Comparison of ENCODE assay signal across 8 cellular contexts in genomic region chr5:139131062-139131856, GRCh38.
DNase-seq lines count a peak whose midpoint lies in the region; ATAC-seq and TF ChIP-seq lines count a peak whose summit lies in the region.

No MANE protein-coding gene starts in this region.

- H3K36me3 Mint-ChIP-seq in nephron progenitor cell (ENCODE audit: low read depth): no peaks in the 10 kb centered on the region
- H3K36me3 Mint-ChIP-seq in activated CD8-positive, alpha-beta T cell treated with anti-CD3 and anti-CD28 coated beads, Interleukin-2, amount 10 ng/mL, durations not matched to agents 7 days and 5 days (ENCODE audit: low read depth): no peaks in the 10 kb centered on the region

- H3K27ac ChIP-seq in upper lobe of left lung: peak overlapping the region; percentile 53 to 81 (median 67)

- peaks cover 5 to 24% (median 18%) of the 10 kb centered on the region in 4 donors for H3K4me1 ChIP-seq in upper lobe of left lung

- ATAC-seq in upper lobe of left lung (ENCODE audit: low FRiP score in 2 of 2) (peak; percentile 30 to 47), HG02759 (IDR thresholded peaks at IDR 0.05; ENCODE audit: unreplicated experiment) (no peak)
- ATAC-seq in activated CD8-positive, alpha-beta T cell treated with anti-CD3 and anti-CD28 coated beads, Interleukin-2, amount 10 ng/mL, durations not matched to agents 7 days and 5 days: no peak

- H3K27me3 Mint-ChIP-seq in nephron progenitor cell (ENCODE audit: low read depth, poor library complexity): no peaks in the 10 kb centered on the region
- H3K27me3 Mint-ChIP-seq in activated CD8-positive, alpha-beta T cell treated with anti-CD3 and anti-CD28 coated beads, Interleukin-2, amount 10 ng/mL, durations not matched to agents 7 days and 5 days (ENCODE audit: low read depth): no peaks in the 10 kb centered on the region

- H3K27ac Mint-ChIP-seq in nephron progenitor cell: peak overlapping the region; percentile 52
- no peak overlapping the region for H3K27ac Mint-ChIP-seq in activated CD8-positive, alpha-beta T cell treated with anti-CD3 and anti-CD28 coated beads, Interleukin-2, amount 10 ng/mL, durations not matched to agents 7 days and 5 days

- TF ChIP-seq CTCF in nephron progenitor cell (IDR thresholded peaks at IDR 0.05): no peak
- no peak for TF ChIP-seq CTCF in upper lobe of left lung (IDR thresholded peaks at IDR 0.05)

- TF ChIP-seq POLR2A in upper lobe of left lung (IDR thresholded peaks at IDR 0.05): no peak

- POLR2A ChIA-PET in activated CD8-positive, alpha-beta T cell treated with anti-CD3 and anti-CD28 coated beads, Interleukin-2, amount 10 ng/mL, durations not matched to agents 7 days and 5 days (lab: Charles Lee): interaction anchor here (0.6 kb wide), 1 partner anchor 468 kb away, joined by 3 read pairs; no protein-coding TSS in a partner anchor

- no peaks in the 10 kb centered on the region for H3K27me3 ChIP-seq in upper lobe of left lung

- H3K4me3 ChIP-seq in upper lobe of left lung: peak overlapping the region in 1 of 4 donors; percentile 10

- CTCF ChIA-PET in activated CD8-positive, alpha-beta T cell treated with anti-CD3 and anti-CD28 coated beads, Interleukin-2, amount 10 ng/mL, durations not matched to agents 7 days and 5 days (lab: Charles Lee): no interaction called here

- peaks cover 46% of the 10 kb centered on the region for H3K4me1 Mint-ChIP-seq in nephron progenitor cell
- H3K4me1 Mint-ChIP-seq in activated CD8-positive, alpha-beta T cell treated with anti-CD3 and anti-CD28 coated beads, Interleukin-2, amount 10 ng/mL, durations not matched to agents 7 days and 5 days (ENCODE audit: low read depth): no peaks in the 10 kb centered on the region

- TF ChIP-seq EP300 in upper lobe of left lung (IDR thresholded peaks at IDR 0.05): no peak

- WGBS in upper lobe of left lung, 2 donors: 59 to 69% methylated on average over 9 of the region's 9 CpGs

- H3K4me3 Mint-ChIP-seq in nephron progenitor cell: no peak overlapping the region
- no peak overlapping the region for H3K4me3 Mint-ChIP-seq in activated CD8-positive, alpha-beta T cell treated with anti-CD3 and anti-CD28 coated beads, Interleukin-2, amount 10 ng/mL, durations not matched to agents 7 days and 5 days

- peaks cover 0 to 8% (median 0%) of the 10 kb centered on the region in 4 donors for H3K36me3 ChIP-seq in upper lobe of left lung

- DNase-seq in NCI-H2171 treated with DMSO at 0.1 percent for 48 hours (lab: John Stamatoyannopoulos, UW) (peak; percentile 41), NCI-H2171 (lab: John Stamatoyannopoulos, UW) (no peak), fibroblast of peridontal ligament (ENCODE audit: extremely low read depth) (peak; percentile 64), nephron progenitor cell (no peak), upper lobe of left lung (no peak)
- no peak for DNase-seq in activated CD8-positive, alpha-beta T cell treated with anti-CD3 and anti-CD28 coated beads, Interleukin-2, amount 10 ng/mL, durations not matched to agents 7 days and 5 days
- DNase-seq in activated CD4-positive, CD25-positive, alpha-beta regulatory T cell (lab: John Stamatoyannopoulos, UW): no peak

- H3K9me3 Mint-ChIP-seq in nephron progenitor cell: no peaks in the 10 kb centered on the region
- no peaks in the 10 kb centered on the region for H3K9me3 Mint-ChIP-seq in activated CD8-positive, alpha-beta T cell treated with anti-CD3 and anti-CD28 coated beads, Interleukin-2, amount 10 ng/mL, durations not matched to agents 7 days and 5 days (ENCODE audit: insufficient read depth)

- no peaks in the 10 kb centered on the region for H3K9me3 ChIP-seq in upper lobe of left lung

Comparison
In these comparisons a context has a peak if more than half of its experiments do, and no peak if none do; other contexts are left out.
1. DNase-seq: peak in NCI-H2171 treated with DMSO at 0.1 percent for 48 hours (single experiment) and fibroblast of peridontal ligament (single experiment); none in NCI-H2171 (single experiment), nephron progenitor cell (single experiment), upper lobe of left lung (0 of 2), activated CD8-positive, alpha-beta T cell treated with anti-CD3 and anti-CD28 coated beads, Interleukin-2, amount 10 ng/mL, durations not matched to agents 7 days and 5 days (single experiment) and activated CD4-positive, CD25-positive, alpha-beta regulatory T cell (0 of 4).
2. ATAC-seq: peak in upper lobe of left lung (2 of 2); none in activated CD8-positive, alpha-beta T cell treated with anti-CD3 and anti-CD28 coated beads, Interleukin-2, amount 10 ng/mL, durations not matched to agents 7 days and 5 days (single experiment) and HG02759 (single experiment).